ENCODE assay signal across 1 cellular context in the genomic region with DNA sequence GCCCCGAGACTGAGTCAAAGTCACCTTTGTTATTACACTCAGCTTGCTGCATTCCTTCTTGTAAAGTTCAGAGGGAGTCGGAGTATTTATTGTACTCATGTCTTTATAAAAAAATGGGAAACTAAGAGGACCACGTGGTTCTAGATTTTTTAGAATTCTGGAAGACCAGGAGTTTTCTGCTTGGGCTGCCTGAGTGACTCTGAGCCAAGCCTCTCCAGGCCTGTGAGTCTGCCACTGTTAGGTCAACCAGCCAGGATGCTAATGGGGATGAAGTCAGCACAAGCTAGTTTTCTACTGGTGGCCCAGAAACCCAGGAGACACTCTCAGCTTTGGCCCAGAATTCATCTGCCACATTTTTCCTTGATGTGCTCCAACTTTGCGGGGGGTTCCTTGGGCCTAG.
TF ChIP-seq lines count a peak whose summit lies in the region.

No MANE protein-coding gene starts in this region.

TF ChIP-seq in IMR-90, 13 proteins besides CTCF, POLR2A, EP300 and RAD21 (continued from another document):
- TF ChIP-seq CEBPB (IDR thresholded peaks at IDR 0.05; ENCODE audit: low read depth, low read length) (no peak), RCOR1 (IDR thresholded peaks at IDR 0.05; ENCODE audit: insufficient replicate concordance, low read length) (no peak), BHLHE40 (IDR thresholded peaks at IDR 0.05; ENCODE audit: low read depth, low read length) (no peak), CHD1 (IDR thresholded peaks at IDR 0.05; ENCODE audit: low read depth, low read length) (no peak), FOS (IDR thresholded peaks at IDR 0.05; ENCODE audit: low read depth, low read length) (no peak), NFE2L2 (IDR thresholded peaks at IDR 0.05; ENCODE audit: low read depth, low read length) (no peak), SMC3 (IDR thresholded peaks at IDR 0.05; ENCODE audit: low read depth, low read length) (no peak)
- TF ChIP-seq, protein P1, sequence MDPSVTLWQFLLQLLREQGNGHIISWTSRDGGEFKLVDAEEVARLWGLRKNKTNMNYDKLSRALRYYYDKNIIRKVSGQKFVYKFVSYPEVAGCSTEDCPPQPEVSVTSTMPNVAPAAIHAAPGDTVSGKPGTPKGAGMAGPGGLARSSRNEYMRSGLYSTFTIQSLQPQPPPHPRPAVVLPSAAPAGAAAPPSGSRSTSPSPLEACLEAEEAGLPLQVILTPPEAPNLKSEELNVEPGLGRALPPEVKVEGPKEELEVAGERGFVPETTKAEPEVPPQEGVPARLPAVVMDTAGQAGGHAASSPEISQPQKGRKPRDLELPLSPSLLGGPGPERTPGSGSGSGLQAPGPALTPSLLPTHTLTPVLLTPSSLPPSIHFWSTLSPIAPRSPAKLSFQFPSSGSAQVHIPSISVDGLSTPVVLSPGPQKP (IDR thresholded peaks at IDR 0.05; ENCODE audit: borderline replicate concordance, low read depth, low read length): no peak
- TF ChIP-seq, protein P2, sequence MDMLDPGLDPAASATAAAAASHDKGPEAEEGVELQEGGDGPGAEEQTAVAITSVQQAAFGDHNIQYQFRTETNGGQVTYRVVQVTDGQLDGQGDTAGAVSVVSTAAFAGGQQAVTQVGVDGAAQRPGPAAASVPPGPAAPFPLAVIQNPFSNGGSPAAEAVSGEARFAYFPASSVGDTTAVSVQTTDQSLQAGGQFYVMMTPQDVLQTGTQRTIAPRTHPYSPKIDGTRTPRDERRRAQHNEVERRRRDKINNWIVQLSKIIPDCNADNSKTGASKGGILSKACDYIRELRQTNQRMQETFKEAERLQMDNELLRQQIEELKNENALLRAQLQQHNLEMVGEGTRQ (IDR thresholded peaks at IDR 0.05; ENCODE audit: low read depth, low read length): no peak
